3 cellular contexts compared by ENCODE assay signal in genomic region chr11:130858215-130858614, GRCh38.
TF ChIP-seq lines count a peak whose summit lies in the region.

No MANE protein-coding gene starts in this region.

TF ChIP-seq in SK-N-SH, 30 proteins besides CTCF, POLR2A, EP300 and RAD21:
- peak; percentile 57; the same call in 1 of the 2 replicates for TF ChIP-seq USF1 (IDR thresholded peaks at IDR 0.05; ENCODE audit: borderline replicate concordance, low read depth)
- no peak for TF ChIP-seq ZBTB33 (IDR thresholded peaks at IDR 0.05; ENCODE audit: borderline replicate concordance, low read depth)

TF ChIP-seq in SK-N-SH treated with all-trans-retinoic acid at 6 μM for 48 hours, 23 proteins besides CTCF, POLR2A, EP300 and RAD21:
- TF ChIP-seq TCF4 (CRISPR knock-in tag; IDR thresholded peaks at IDR 0.05; ENCODE audit: borderline replicate concordance): no peak
- TF ChIP-seq ZFP30 (CRISPR knock-in tag; IDR thresholded peaks at IDR 0.05): no peak
- TF ChIP-seq ARNTL (CRISPR knock-in tag; IDR thresholded peaks at IDR 0.05; ENCODE audit: borderline replicate concordance, low read depth): no peak
- TF ChIP-seq RARB (CRISPR knock-in tag; IDR thresholded peaks at IDR 0.05): no peak
- TF ChIP-seq BACH2 (CRISPR knock-in tag; IDR thresholded peaks at IDR 0.05; ENCODE audit: borderline replicate concordance): no peak
- TF ChIP-seq SNAI2 (CRISPR knock-in tag; IDR thresholded peaks at IDR 0.05): no peak
- TF ChIP-seq ZNF70 (CRISPR knock-in tag; IDR thresholded peaks at IDR 0.05): no peak
- TF ChIP-seq ZFP3 (CRISPR knock-in tag; IDR thresholded peaks at IDR 0.05): no peak
- TF ChIP-seq ESRRG (CRISPR knock-in tag; IDR thresholded peaks at IDR 0.05): no peak
- no peak for TF ChIP-seq GLIS3 (CRISPR knock-in tag; IDR thresholded peaks at IDR 0.05)
- TF ChIP-seq ISL1 (CRISPR knock-in tag; IDR thresholded peaks at IDR 0.05): no peak
- no peak for TF ChIP-seq ZNF8 (CRISPR knock-in tag; IDR thresholded peaks at IDR 0.05)
- TF ChIP-seq TSHZ2 (CRISPR knock-in tag; IDR thresholded peaks at IDR 0.05): no peak
- TF ChIP-seq CSDC2 (CRISPR knock-in tag; IDR thresholded peaks at IDR 0.05): no peak
- no peak for TF ChIP-seq POU6F1 (CRISPR knock-in tag; IDR thresholded peaks at IDR 0.05; ENCODE audit: borderline replicate concordance, low read depth)
- TF ChIP-seq CSRNP3 (CRISPR knock-in tag; IDR thresholded peaks at IDR 0.05): no peak
- TF ChIP-seq ZNF565 (CRISPR knock-in tag; conservative IDR thresholded peaks at IDR 0.05; ENCODE audit: low read depth): no peak
- TF ChIP-seq CREB5 (CRISPR knock-in tag; IDR thresholded peaks at IDR 0.05; ENCODE audit: low read depth): no peak
- TF ChIP-seq PATZ1 (CRISPR knock-in tag; IDR thresholded peaks at IDR 0.05; ENCODE audit: borderline replicate concordance): no peak

TF ChIP-seq in GM12878, 131 proteins besides CTCF, POLR2A, EP300 and RAD21:
- TF ChIP-seq NRF1 (conservative IDR thresholded peaks at IDR 0.05; ENCODE audit: low read depth, low read length) (no peak), USF1 (IDR thresholded peaks at IDR 0.05; ENCODE audit: borderline replicate concordance, extremely low read length, insufficient read depth, low read depth, low read length) (peak; percentile 30)
